Comparison of ENCODE assay signal across 22 cellular contexts in genomic region chr1:29634324-29635072, GRCh38.
"Had no signal": no experiment of that assay in that cellular context is flagged by ENCODE, and none has a peak within 500 bp of the region (broad histone marks: within the 10 kb centered on the region; RNA-seq: fewer than 3 reads in every experiment).

No MANE protein-coding gene starts in this region.

- H3K9me3 Mint-ChIP-seq: activated CD4-positive, alpha-beta memory T cell treated with anti-CD3 and anti-CD28 coated beads for 36 hours; activated CD4-positive, alpha-beta T cell treated with anti-CD3 and anti-CD28 coated beads, Interleukin-2, amount 10 ng/mL, durations not matched to agents 24 days and 14 days; activated naive CD4-positive, alpha-beta T cell treated with anti-CD3 and anti-CD28 coated beads, Interleukin-2, amount 50 U/mL, for 24 hours; activated naive CD8-positive, alpha-beta T cell treated with anti-CD3 and anti-CD28 coated beads, Interleukin-2, amount 50 U/mL, for 24 hours; activated T-cell treated with anti-CD3 and anti-CD28 coated beads, Interleukin-2, amount 50 U/mL, for 4 hours; activated T-helper 17 cell treated with anti-CD3 and anti-CD28 coated beads, Interleukin-2, amount 50 U/mL, for 72 hours; dendritic cell treated with granulocyte-macrophage colony-stimulating factor and Interleukin-4, amounts not matched to agents 40 ng/mL and 50 ng/mL, for 4 days had no signal

- H3K36me3 Mint-ChIP-seq: activated CD4-positive, alpha-beta memory T cell treated with anti-CD3 and anti-CD28 coated beads for 36 hours; activated naive CD4-positive, alpha-beta T cell treated with anti-CD3 and anti-CD28 coated beads, Interleukin-2, amount 50 U/mL, for 24 hours; naive thymus-derived CD4-positive, alpha-beta T cell had no signal

- H3K27ac Mint-ChIP-seq: activated CD4-positive, alpha-beta memory T cell treated with anti-CD3 and anti-CD28 coated beads for 36 hours; activated CD4-positive, alpha-beta T cell treated with anti-CD3 and anti-CD28 coated beads, Interleukin-2, amount 10 ng/mL, durations not matched to agents 24 days and 14 days; activated naive CD4-positive, alpha-beta T cell treated with anti-CD3 and anti-CD28 coated beads, Interleukin-2, amount 50 U/mL, for 24 hours; activated naive CD8-positive, alpha-beta T cell treated with anti-CD3 and anti-CD28 coated beads, Interleukin-2, amount 50 U/mL, for 24 hours; activated T-helper 17 cell treated with anti-CD3 and anti-CD28 coated beads, Interleukin-2, amount 50 U/mL, for 72 hours; dendritic cell treated with granulocyte-macrophage colony-stimulating factor and Interleukin-4, amounts not matched to agents 40 ng/mL and 50 ng/mL, for 4 days; naive thymus-derived CD4-positive, alpha-beta T cell had no signal

- H3K4me3 Mint-ChIP-seq: activated CD4-positive, alpha-beta memory T cell treated with anti-CD3 and anti-CD28 coated beads for 36 hours; activated CD4-positive, alpha-beta T cell treated with anti-CD3 and anti-CD28 coated beads, Interleukin-2, amount 10 ng/mL, durations not matched to agents 24 days and 14 days; activated naive CD4-positive, alpha-beta T cell treated with anti-CD3 and anti-CD28 coated beads, Interleukin-2, amount 50 U/mL, for 24 hours; activated naive CD8-positive, alpha-beta T cell treated with anti-CD3 and anti-CD28 coated beads, Interleukin-2, amount 50 U/mL, for 24 hours; activated T-cell treated with anti-CD3 and anti-CD28 coated beads, Interleukin-2, amount 50 U/mL, for 4 hours; activated T-helper 17 cell treated with anti-CD3 and anti-CD28 coated beads, Interleukin-2, amount 50 U/mL, for 72 hours; dendritic cell treated with granulocyte-macrophage colony-stimulating factor and Interleukin-4, amounts not matched to agents 40 ng/mL and 50 ng/mL, for 4 days; naive thymus-derived CD4-positive, alpha-beta T cell had no signal

- H3K4me1 Mint-ChIP-seq: activated CD4-positive, alpha-beta T cell treated with anti-CD3 and anti-CD28 coated beads, Interleukin-2, amount 10 ng/mL, durations not matched to agents 24 days and 14 days; activated naive CD4-positive, alpha-beta T cell treated with anti-CD3 and anti-CD28 coated beads, Interleukin-2, amount 50 U/mL, for 24 hours; activated naive CD8-positive, alpha-beta T cell treated with anti-CD3 and anti-CD28 coated beads, Interleukin-2, amount 50 U/mL, for 24 hours; activated T-helper 17 cell treated with anti-CD3 and anti-CD28 coated beads, Interleukin-2, amount 50 U/mL, for 72 hours; naive thymus-derived CD4-positive, alpha-beta T cell had no signal

- H3K27me3 Mint-ChIP-seq: dendritic cell treated with granulocyte-macrophage colony-stimulating factor and Interleukin-4, amounts not matched to agents 40 ng/mL and 50 ng/mL, for 4 days had no signal

- DNase-seq: activated CD4-positive, alpha-beta memory T cell treated with anti-CD3 and anti-CD28 coated beads for 36 hours; activated CD4-positive, alpha-beta T cell treated with anti-CD3 and anti-CD28 coated beads, Interleukin-2, amount 10 ng/mL, durations not matched to agents 24 days and 14 days; activated CD4-positive, CD25-positive, alpha-beta regulatory T cell treated with anti-CD3 and anti-CD28 coated beads, Interleukin-2, amount 50 U/mL, for 72 hours; activated naive CD8-positive, alpha-beta T cell treated with anti-CD3 and anti-CD28 coated beads, Interleukin-2, amount 50 U/mL, for 24 hours; activated T-cell treated with anti-CD3 and anti-CD28 coated beads, Interleukin-2, amount 50 U/mL, for 4 hours; amygdala; central memory CD4-positive, alpha-beta T cell; effector CD4-positive, alpha-beta T cell; gastrocnemius medialis; glutamatergic neuron; mammary epithelial cell; midbrain; naive thymus-derived CD4-positive, alpha-beta T cell; retina; sigmoid colon; small intestine; stimulated activated CD4-positive, alpha-beta T cell treated with anti-CD3 and anti-CD28 coated beads, Interleukin-1b, Interleukin-23, amount 100 ng/mL, for 48 hours; stimulated activated naive CD4-positive, alpha-beta T cell; T-helper 2 cell had no signal

- ATAC-seq: activated naive CD8-positive, alpha-beta T cell treated with anti-CD3 and anti-CD28 coated beads, Interleukin-2, amount 50 U/mL, for 24 hours; activated T-cell treated with anti-CD3 and anti-CD28 coated beads, Interleukin-2, amount 50 U/mL, for 4 hours; activated T-helper 17 cell treated with anti-CD3 and anti-CD28 coated beads, Interleukin-2, amount 50 U/mL, for 72 hours; gastrocnemius medialis; naive thymus-derived CD4-positive, alpha-beta T cell had no signal
